29 cellular contexts compared by ENCODE assay signal in the genomic region with DNA sequence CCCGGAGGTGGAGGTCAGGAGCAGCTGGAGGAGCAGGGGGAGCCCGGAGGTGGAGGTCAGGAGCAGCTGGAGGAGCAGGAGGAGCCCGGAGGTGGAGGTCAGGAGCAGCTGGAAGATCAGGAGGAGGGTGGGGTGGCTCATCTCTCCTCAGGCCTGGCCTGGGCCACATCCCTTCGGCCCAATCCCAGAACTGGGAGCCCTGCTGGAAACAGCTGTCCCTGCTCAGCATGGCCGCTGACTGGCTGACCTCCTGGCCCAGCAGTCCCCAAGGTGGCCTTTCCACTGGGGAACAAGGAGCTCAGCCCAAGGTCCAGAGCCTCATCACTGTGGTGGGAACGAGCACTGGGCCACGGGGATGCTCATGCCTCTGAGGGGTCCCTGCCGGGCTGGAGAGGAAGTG.
"Had no signal": no experiment of that assay in that cellular context is flagged by ENCODE, and none has a peak within 500 bp of the region (broad histone marks: within the 10 kb centered on the region; RNA-seq: fewer than 3 reads in every experiment).

No MANE protein-coding gene starts in this region.

- H3K4me3 ChIP-seq: coronary artery, dorsolateral prefrontal cortex, heart left ventricle had no signal

- H3K36me3 ChIP-seq: brain microvascular endothelial cell, heart left ventricle had no signal

- DNase-seq: activated CD4-positive, alpha-beta memory T cell treated with anti-CD3 and anti-CD28 coated beads, Interleukin-2, amount 10 ng/mL, durations not matched to agents 7 days and 5 days; activated CD4-positive, alpha-beta T cell treated with anti-CD3 and anti-CD28 coated beads for 36 hours; activated CD4-positive, alpha-beta T cell treated with anti-CD3 and anti-CD28 coated beads, Interleukin-2, amount 10 ng/mL, durations not matched to agents 24 days and 14 days; activated CD4-positive, alpha-beta T cell treated with anti-CD3 and anti-CD28 coated beads, Interleukin-2, amount 50 U/mL, for 4 hours; activated CD4-positive, CD25-positive, alpha-beta regulatory T cell; activated CD4-positive, CD25-positive, alpha-beta regulatory T cell treated with anti-CD3 and anti-CD28 coated beads, Interleukin-2, amount 50 U/mL, for 72 hours; activated CD8-positive, alpha-beta memory T cell treated with anti-CD3 and anti-CD28 coated beads for 24 hours; activated effector memory CD4-positive, alpha-beta T cell treated with Interleukin-2 at 50 U/mL for 16 hours; activated gamma-delta T cell treated with Interleukin-2 at 50 U/mL for 16 hours; activated naive CD4-positive, alpha-beta T cell treated with anti-CD3 and anti-CD28 coated beads, Interleukin-2, amount 50 U/mL, for 16 hours; activated naive CD4-positive, alpha-beta T cell treated with Interleukin-2 at 50 U/mL for 16 hours; activated T-cell treated with anti-CD3 and anti-CD28 coated beads, Interleukin-2, amount 50 U/mL, for 4 hours; amniotic stem cell; anterior cingulate cortex; brain microvascular endothelial cell; effector memory CD4-positive, alpha-beta T cell; endodermal cell; glutamatergic neuron; heart left ventricle; T-helper 2 cell had no signal

- H3K4me1 Mint-ChIP-seq: activated CD4-positive, alpha-beta memory T cell treated with anti-CD3 and anti-CD28 coated beads, Interleukin-2, amount 10 ng/mL, durations not matched to agents 7 days and 5 days; activated CD4-positive, alpha-beta T cell treated with anti-CD3 and anti-CD28 coated beads for 36 hours; activated CD4-positive, alpha-beta T cell treated with anti-CD3 and anti-CD28 coated beads, Interleukin-2, amount 10 ng/mL, durations not matched to agents 24 days and 14 days; activated T-helper 17 cell treated with anti-CD3 and anti-CD28 coated beads, Interleukin-2, amount 50 U/mL, for 72 hours; central memory CD8-positive, alpha-beta T cell had no signal

- H3K36me3 Mint-ChIP-seq: activated naive CD8-positive, alpha-beta T cell had no signal

- ATAC-seq: activated CD4-positive, alpha-beta T cell treated with anti-CD3 and anti-CD28 coated beads for 36 hours; activated T-cell treated with anti-CD3 and anti-CD28 coated beads, Interleukin-2, amount 50 U/mL, for 4 hours; activated T-helper 17 cell treated with anti-CD3 and anti-CD28 coated beads, Interleukin-2, amount 50 U/mL, for 72 hours; esophagus mucosa; heart left ventricle had no signal

- H3K9me3 Mint-ChIP-seq: activated CD4-positive, alpha-beta T cell treated with anti-CD3 and anti-CD28 coated beads, Interleukin-2, amount 10 ng/mL, durations not matched to agents 24 days and 14 days; activated T-cell treated with anti-CD3 and anti-CD28 coated beads, Interleukin-2, amount 50 U/mL, for 4 hours; activated T-helper 17 cell treated with anti-CD3 and anti-CD28 coated beads, Interleukin-2, amount 50 U/mL, for 72 hours; central memory CD8-positive, alpha-beta T cell; dendritic cell treated with granulocyte-macrophage colony-stimulating factor and Interleukin-4, amounts not matched to agents 40 ng/mL and 50 ng/mL, for 4 days; endodermal cell had no signal

- H3K27me3 ChIP-seq: brain microvascular endothelial cell, heart left ventricle had no signal

- H3K27ac Mint-ChIP-seq: activated CD4-positive, alpha-beta memory T cell treated with anti-CD3 and anti-CD28 coated beads, Interleukin-2, amount 10 ng/mL, durations not matched to agents 7 days and 5 days; activated CD4-positive, alpha-beta T cell treated with anti-CD3 and anti-CD28 coated beads for 36 hours; activated CD4-positive, alpha-beta T cell treated with anti-CD3 and anti-CD28 coated beads, Interleukin-2, amount 10 ng/mL, durations not matched to agents 24 days and 14 days; activated naive CD8-positive, alpha-beta T cell; activated T-helper 17 cell treated with anti-CD3 and anti-CD28 coated beads, Interleukin-2, amount 50 U/mL, for 72 hours; dendritic cell treated with granulocyte-macrophage colony-stimulating factor and Interleukin-4, amounts not matched to agents 40 ng/mL and 50 ng/mL, for 4 days; endodermal cell had no signal

- H3K4me3 Mint-ChIP-seq: activated CD4-positive, alpha-beta memory T cell treated with anti-CD3 and anti-CD28 coated beads, Interleukin-2, amount 10 ng/mL, durations not matched to agents 7 days and 5 days; activated CD4-positive, alpha-beta T cell treated with anti-CD3 and anti-CD28 coated beads for 36 hours; activated CD4-positive, alpha-beta T cell treated with anti-CD3 and anti-CD28 coated beads, Interleukin-2, amount 10 ng/mL, durations not matched to agents 24 days and 14 days; activated naive CD8-positive, alpha-beta T cell; activated T-cell treated with anti-CD3 and anti-CD28 coated beads, Interleukin-2, amount 50 U/mL, for 4 hours; activated T-helper 17 cell treated with anti-CD3 and anti-CD28 coated beads, Interleukin-2, amount 50 U/mL, for 72 hours; central memory CD8-positive, alpha-beta T cell; dendritic cell treated with granulocyte-macrophage colony-stimulating factor and Interleukin-4, amounts not matched to agents 40 ng/mL and 50 ng/mL, for 4 days; endodermal cell had no signal

- FAIRE-seq: astrocyte, frontal cortex had no signal

- H3K27ac ChIP-seq: brain microvascular endothelial cell, coronary artery, dorsolateral prefrontal cortex, heart left ventricle had no signal

- H3K9me3 ChIP-seq: heart left ventricle had no signal
